8 cellular contexts compared by ENCODE assay signal in the genomic region with DNA sequence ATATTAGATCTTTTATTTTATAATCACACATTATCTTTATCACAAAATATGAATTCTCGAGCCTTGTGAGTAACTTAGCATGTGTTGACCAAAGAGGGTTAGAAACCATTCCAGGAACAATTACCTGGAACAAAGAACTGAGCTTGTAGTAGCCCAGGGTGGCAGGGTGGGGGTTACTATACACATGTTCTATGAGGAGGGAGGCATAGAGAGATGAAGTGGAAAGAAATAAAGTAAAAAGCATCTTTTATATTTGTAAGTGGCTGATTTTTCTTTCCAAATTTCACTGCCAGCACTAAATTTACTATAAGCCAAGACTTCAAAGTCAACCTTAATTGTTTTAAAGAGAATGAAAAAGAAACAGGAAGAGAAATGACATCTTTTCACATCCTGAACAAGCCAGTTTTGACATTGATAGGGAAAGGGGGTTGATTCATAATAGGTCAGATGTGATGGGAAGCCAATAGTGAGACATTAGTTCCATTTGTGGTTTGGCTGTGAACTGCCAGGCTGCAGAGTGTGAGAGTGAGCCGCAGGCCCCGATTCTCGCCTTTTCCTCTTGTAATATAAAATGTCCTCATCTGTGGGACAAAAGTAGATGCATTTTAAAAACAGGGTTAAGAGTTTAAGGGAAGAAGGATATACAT. TPM values are rescaled to one million over a fixed set of nuclear protein-coding genes. Genes with fewer than 3 reads are reported as not detected.
DNase-seq lines count a peak whose midpoint lies in the region; ATAC-seq and TF ChIP-seq lines count a peak whose summit lies in the region.

No MANE protein-coding gene starts in this region.

- peaks cover 35 to 37% (median 36%) of the 10 kb centered on the region in 3 donors for H3K4me1 Mint-ChIP-seq in T-cell
- peaks cover 19% of the 10 kb centered on the region for H3K4me1 Mint-ChIP-seq in central memory CD8-positive, alpha-beta T cell

- H3K9me3 Mint-ChIP-seq in T-cell, result no peaks in the 10 kb centered on the region
- no peaks in the 10 kb centered on the region for H3K9me3 Mint-ChIP-seq in central memory CD8-positive, alpha-beta T cell

- TF ChIP-seq POLR2A in gastroesophageal sphincter (IDR thresholded peaks at IDR 0.05), result no peak

- H3K4me1 ChIP-seq in gastroesophageal sphincter, result no peaks in the 10 kb centered on the region

- DNase-seq in GM12864 (ENCODE audit: low read depth) (peak; percentile 38), T-cell (peak in 31 of 34 experiments; percentile 6 to 50 (median 28)), NCI-H69 (lab: John Stamatoyannopoulos, UW) (no peak), NCI-H2227 treated with DMSO at 0.1 percent for 48 hours (lab: John Stamatoyannopoulos, UW) (no peak), head of caudate nucleus (no peak)
- peak in 1 of 2 donors; percentile 35 for DNase-seq in central memory CD8-positive, alpha-beta T cell (ENCODE audit: low spot score in 2 of 2)

- whole genome bisulfite sequencing in gastroesophageal sphincter (ENCODE audit: low coverage in 1 of 2), 2 donors, result 78 to 82% methylated on average over 2 to 4 of the region's 4 CpGs

- CTCF ChIA-PET in T-cell (lab: Charles Lee), result interaction anchor here (0.6 to 1.6 kb wide), 13 partner anchors 9 to 1212 kb away, joined by 3 to 10 read pairs (median 4); no protein-coding TSS in a partner anchor

- no peak for TF ChIP-seq CTCF in GM12864 (IDR thresholded peaks at IDR 0.05; ENCODE audit: low read depth, low read length, missing control alignments)
- TF ChIP-seq CTCF in gastroesophageal sphincter (IDR thresholded peaks at IDR 0.05), result no peak

- intact Hi-C loops in head of caudate nucleus (cut with DNase I), result no loop called here

- no peaks in the 10 kb centered on the region for H3K36me3 Mint-ChIP-seq in T-cell
- H3K36me3 Mint-ChIP-seq in central memory CD8-positive, alpha-beta T cell (ENCODE audit: insufficient read depth), result peaks cover 4% of the 10 kb centered on the region

- H3K36me3 ChIP-seq in gastroesophageal sphincter, result no peaks in the 10 kb centered on the region

- H3K27me3 Mint-ChIP-seq in T-cell, result no peaks in the 10 kb centered on the region
- H3K27me3 Mint-ChIP-seq in central memory CD8-positive, alpha-beta T cell, result no peaks in the 10 kb centered on the region

- H3K4me3 ChIP-seq in GM12864 (ENCODE audit: low read depth, low read length), result no peak overlapping the region
- no peak overlapping the region for H3K4me3 ChIP-seq in gastroesophageal sphincter

- no peaks in the 10 kb centered on the region for H3K27me3 ChIP-seq in gastroesophageal sphincter

- TF ChIP-seq EP300 in gastroesophageal sphincter (IDR thresholded peaks at IDR 0.05), result no peak

- ATAC-seq in HG02610 (IDR thresholded peaks at IDR 0.05; ENCODE audit: unreplicated experiment), result peak; percentile 94
- ATAC-seq in T-cell (replicated peaks in 1 of 4), result peak; percentile 67 to 98 (median 81)
- peak; percentile 97 for ATAC-seq in central memory CD8-positive, alpha-beta T cell (replicated peaks; ENCODE audit: extremely low read depth, poor library complexity, severe bottlenecking)
- no peak for ATAC-seq in gastroesophageal sphincter

- H3K4me3 Mint-ChIP-seq in T-cell, result peak overlapping the region; percentile 62 to 85 (median 65)
- peak overlapping the region; percentile 73 for H3K4me3 Mint-ChIP-seq in central memory CD8-positive, alpha-beta T cell

- H3K9me3 ChIP-seq in gastroesophageal sphincter, result no peaks in the 10 kb centered on the region

- no peak overlapping the region for H3K27ac ChIP-seq in gastroesophageal sphincter

- peak overlapping the region; percentile 97 for H3K27ac Mint-ChIP-seq in T-cell
- H3K27ac Mint-ChIP-seq in central memory CD8-positive, alpha-beta T cell (ENCODE audit: low read depth), result peak overlapping the region; percentile 98

- POLR2A ChIA-PET in T-cell (lab: Charles Lee), result interaction anchor here (0.6 to 1.5 kb wide), 9 partner anchors 20 to 768 kb away, joined by 3 to 12 read pairs (median 4); partner anchors contain the start of gene HBS1L (in 1 of the 2)

RNA-seq across cellular contexts. Expression of gene MYB, which starts 52.7 kb away (rescaled TPM):
- total RNA-seq in T-cell (10 to 100 TPM in 4 of 5 donors, 1 to 10 TPM in 1; 4.4 to 23.9 (median 17.1) TPM), gastroesophageal sphincter (1 to 10 TPM in 1 of 4 donors, under 1 TPM in 2, not detected in 1; 0.13 to 1.2 (median 0.93) TPM)

Comparison
In these comparisons a context has a peak if more than half of its experiments do, and no peak if none do; other contexts are left out.
1. DNase-seq: peak in GM12864 (single experiment) and T-cell (31 of 34); none in NCI-H69 (single experiment), NCI-H2227 treated with DMSO at 0.1 percent for 48 hours (single experiment) and head of caudate nucleus (0 of 42).